Comparison of ENCODE assay signal across 8 cellular contexts in genomic region chr1:109877320-109877771, GRCh38. TPM values are rescaled to one million over a fixed set of nuclear protein-coding genes. Genes with fewer than 3 reads are reported as not detected.
DNase-seq lines count a peak whose midpoint lies in the region; ATAC-seq, FAIRE-seq and TF ChIP-seq lines count a peak whose summit lies in the region.

No MANE protein-coding gene starts in this region.

- POLR2A ChIA-PET in CD4-positive, alpha-beta memory T cell (lab: Charles Lee; ENCODE audit: partially characterized antibody) = no interaction called here

- H3K4me1 Mint-ChIP-seq in stimulated activated naive B cell treated with anti-CD40 and anti-IgM and Interleukin-4, amounts not matched to agents 10 μg/mL and 1 μg/mL and 100 μg/mL, for 72 hours = peaks cover 59 to 71% of the 10 kb centered on the region in 2 donors
- peaks cover 20 to 29% (median 23%) of the 10 kb centered on the region in 4 donors for H3K4me1 Mint-ChIP-seq in CD4-positive, alpha-beta memory T cell

- H3K4me1 ChIP-seq in CD4-positive, alpha-beta memory T cell (ENCODE audit: insufficient read depth, low read length) = peaks cover 22% of the 10 kb centered on the region

- H3K27me3 Mint-ChIP-seq in stimulated activated naive B cell treated with anti-CD40 and anti-IgM and Interleukin-4, amounts not matched to agents 10 μg/mL and 1 μg/mL and 100 μg/mL, for 72 hours = peaks cover 7 to 19% of the 10 kb centered on the region in 2 donors
- H3K27me3 Mint-ChIP-seq in CD4-positive, alpha-beta memory T cell = no peaks in the 10 kb centered on the region

- H3K4me3 ChIP-seq in bronchial epithelial cell (ENCODE audit: low read depth, low read length) = no peak overlapping the region
- no peak overlapping the region for H3K4me3 ChIP-seq in CD4-positive, alpha-beta memory T cell (ENCODE audit: low read length in 2 of 2)

- H3K4me3 Mint-ChIP-seq in stimulated activated naive B cell treated with anti-CD40 and anti-IgM and Interleukin-4, amounts not matched to agents 10 μg/mL and 1 μg/mL and 100 μg/mL, for 72 hours = peak overlapping the region; percentile 59 to 64
- no peak overlapping the region for H3K4me3 Mint-ChIP-seq in CD4-positive, alpha-beta memory T cell

- no peaks in the 10 kb centered on the region for H3K27me3 ChIP-seq in bronchial epithelial cell (ENCODE audit: control insufficient read depth, insufficient read depth, low read length)
- H3K27me3 ChIP-seq in CD4-positive, alpha-beta memory T cell (ENCODE audit: insufficient read depth, low read length) = no peaks in the 10 kb centered on the region

- peak; percentile 5 for TF ChIP-seq CTCF in bronchial epithelial cell (IDR thresholded peaks at IDR 0.05; ENCODE audit: insufficient read depth, low read length, severe bottlenecking)

- no peaks in the 10 kb centered on the region for H3K9me3 Mint-ChIP-seq in stimulated activated naive B cell treated with anti-CD40 and anti-IgM and Interleukin-4, amounts not matched to agents 10 μg/mL and 1 μg/mL and 100 μg/mL, for 72 hours
- peaks cover 0 to 2% (median 0%) of the 10 kb centered on the region in 8 donors for H3K9me3 Mint-ChIP-seq in CD4-positive, alpha-beta memory T cell

- no peaks in the 10 kb centered on the region for H3K36me3 ChIP-seq in bronchial epithelial cell (ENCODE audit: control insufficient read depth, insufficient read depth, low read length)
- H3K36me3 ChIP-seq in CD4-positive, alpha-beta memory T cell (ENCODE audit: insufficient read depth, low read length) = no peaks in the 10 kb centered on the region

- ATAC-seq in stimulated activated naive B cell treated with anti-CD40 and anti-IgM and Interleukin-4, amounts not matched to agents 10 μg/mL and 1 μg/mL and 100 μg/mL, for 72 hours (replicated peaks) = peak; percentile 79 to 82
- ATAC-seq in GM18517 (IDR thresholded peaks at IDR 0.05; ENCODE audit: unreplicated experiment) (no peak), HG03571 (IDR thresholded peaks at IDR 0.05; ENCODE audit: unreplicated experiment) (no peak)

- peak overlapping the region; percentile 94 for H3K27ac Mint-ChIP-seq in stimulated activated naive B cell treated with anti-CD40 and anti-IgM and Interleukin-4, amounts not matched to agents 10 μg/mL and 1 μg/mL and 100 μg/mL, for 72 hours
- no peak overlapping the region for H3K27ac Mint-ChIP-seq in CD4-positive, alpha-beta memory T cell

- no peaks in the 10 kb centered on the region for H3K9me3 ChIP-seq in CD4-positive, alpha-beta memory T cell (ENCODE audit: control insufficient read depth in 1 of 2, low read length in 2 of 2)

- H3K36me3 Mint-ChIP-seq in stimulated activated naive B cell treated with anti-CD40 and anti-IgM and Interleukin-4, amounts not matched to agents 10 μg/mL and 1 μg/mL and 100 μg/mL, for 72 hours = no peaks in the 10 kb centered on the region
- no peaks in the 10 kb centered on the region for H3K36me3 Mint-ChIP-seq in CD4-positive, alpha-beta memory T cell

- no peak for FAIRE-seq in bronchial epithelial cell (lab: Jason Lieb, UNC)

- DNase-seq in HCEC 1CT (peak; percentile 95), bronchial epithelial cell (ENCODE audit: low read depth) (no peak), kidney glomerular epithelial cell (lab: John Stamatoyannopoulos, UW) (peak; percentile 89), T-helper 9 cell (no peak)
- DNase-seq in stimulated activated naive B cell treated with anti-CD40 and anti-IgM and Interleukin-4, amounts not matched to agents 10 μg/mL and 1 μg/mL and 100 μg/mL, for 72 hours = no peak
- no peak for DNase-seq in CD4-positive, alpha-beta memory T cell

- no peak overlapping the region for H3K27ac ChIP-seq in CD4-positive, alpha-beta memory T cell (ENCODE audit: low read depth, low read length)

- CTCF ChIA-PET in CD4-positive, alpha-beta memory T cell (lab: Charles Lee; ENCODE audit: partially characterized antibody) = interaction anchor here (1.2 kb wide), 1 partner anchor 87 kb away, joined by 3 read pairs; no protein-coding TSS in a partner anchor

- intact Hi-C loops in CD4-positive, alpha-beta memory T cell (cut with micrococcal nuclease) = no loop called here

RNA-seq across cellular contexts. Expression of gene CSF1, which starts 33.3 kb away (rescaled TPM):
- total RNA-seq in bronchial epithelial cell = 1.1 and 1.3 TPM in 2 replicates
- total RNA-seq in CD4-positive, alpha-beta memory T cell = 10 to 100 TPM; 10.3 to 13.9 TPM
- 10 to 100 TPM in 1 of 2 donors, 1 to 10 TPM in 1; 5.0 to 12.5 TPM for polyA plus RNA-seq in CD4-positive, alpha-beta memory T cell

Comparison
In these comparisons a context has a peak if more than half of its experiments do, and no peak if none do; other contexts are left out.
1. DNase-seq: peak in HCEC 1CT (single experiment) and kidney glomerular epithelial cell (single experiment); none in bronchial epithelial cell (single experiment), stimulated activated naive B cell treated with anti-CD40 and anti-IgM and Interleukin-4, amounts not matched to agents 10 μg/mL and 1 μg/mL and 100 μg/mL, for 72 hours (single experiment), CD4-positive, alpha-beta memory T cell (0 of 5) and T-helper 9 cell (single experiment).
2. ATAC-seq: peak in stimulated activated naive B cell treated with anti-CD40 and anti-IgM and Interleukin-4, amounts not matched to agents 10 μg/mL and 1 μg/mL and 100 μg/mL, for 72 hours (2 of 2); none in GM18517 (single experiment) and HG03571 (single experiment).
3. H3K4me3 Mint-ChIP-seq: peak in stimulated activated naive B cell treated with anti-CD40 and anti-IgM and Interleukin-4, amounts not matched to agents 10 μg/mL and 1 μg/mL and 100 μg/mL, for 72 hours (2 of 2); none in CD4-positive, alpha-beta memory T cell (0 of 8).